In the genomic region with DNA sequence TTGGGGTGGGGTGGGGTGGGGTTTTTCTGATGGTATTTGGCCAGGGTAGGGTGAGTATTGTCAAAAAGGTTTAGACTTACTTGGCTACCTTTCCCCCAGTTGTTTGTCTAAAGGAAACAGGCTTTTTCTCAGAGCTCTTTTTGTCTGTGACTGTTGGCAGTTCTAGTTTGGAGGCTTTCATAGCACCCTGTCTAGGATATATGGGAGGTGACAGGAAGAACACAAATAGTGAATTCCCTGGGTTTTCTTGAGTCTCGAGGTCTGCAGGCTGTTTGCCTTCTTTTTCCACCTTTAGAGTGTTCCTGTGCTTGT, we compare ENCODE assay signal across 1 cellular context.
TF ChIP-seq lines count a peak whose summit lies in the region.

No MANE protein-coding gene starts in this region.

TF ChIP-seq in HepG2, 621 proteins besides CTCF, POLR2A, EP300 and RAD21:
- TF ChIP-seq, protein P1, sequence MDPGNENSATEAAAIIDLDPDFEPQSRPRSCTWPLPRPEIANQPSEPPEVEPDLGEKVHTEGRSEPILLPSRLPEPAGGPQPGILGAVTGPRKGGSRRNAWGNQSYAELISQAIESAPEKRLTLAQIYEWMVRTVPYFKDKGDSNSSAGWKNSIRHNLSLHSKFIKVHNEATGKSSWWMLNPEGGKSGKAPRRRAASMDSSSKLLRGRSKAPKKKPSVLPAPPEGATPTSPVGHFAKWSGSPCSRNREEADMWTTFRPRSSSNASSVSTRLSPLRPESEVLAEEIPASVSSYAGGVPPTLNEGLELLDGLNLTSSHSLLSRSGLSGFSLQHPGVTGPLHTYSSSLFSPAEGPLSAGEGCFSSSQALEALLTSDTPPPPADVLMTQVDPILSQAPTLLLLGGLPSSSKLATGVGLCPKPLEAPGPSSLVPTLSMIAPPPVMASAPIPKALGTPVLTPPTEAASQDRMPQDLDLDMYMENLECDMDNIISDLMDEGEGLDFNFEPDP (CRISPR knock-in tag; conservative IDR thresholded peaks at IDR 0.05): no peak
- TF ChIP-seq ZNF207 (IDR thresholded peaks at IDR 0.05; ENCODE audit: borderline replicate concordance): no peak
TF ChIP-seq in HepG2: peak in this region for 0.
